8 cellular contexts compared by ENCODE assay signal in the genomic region with DNA sequence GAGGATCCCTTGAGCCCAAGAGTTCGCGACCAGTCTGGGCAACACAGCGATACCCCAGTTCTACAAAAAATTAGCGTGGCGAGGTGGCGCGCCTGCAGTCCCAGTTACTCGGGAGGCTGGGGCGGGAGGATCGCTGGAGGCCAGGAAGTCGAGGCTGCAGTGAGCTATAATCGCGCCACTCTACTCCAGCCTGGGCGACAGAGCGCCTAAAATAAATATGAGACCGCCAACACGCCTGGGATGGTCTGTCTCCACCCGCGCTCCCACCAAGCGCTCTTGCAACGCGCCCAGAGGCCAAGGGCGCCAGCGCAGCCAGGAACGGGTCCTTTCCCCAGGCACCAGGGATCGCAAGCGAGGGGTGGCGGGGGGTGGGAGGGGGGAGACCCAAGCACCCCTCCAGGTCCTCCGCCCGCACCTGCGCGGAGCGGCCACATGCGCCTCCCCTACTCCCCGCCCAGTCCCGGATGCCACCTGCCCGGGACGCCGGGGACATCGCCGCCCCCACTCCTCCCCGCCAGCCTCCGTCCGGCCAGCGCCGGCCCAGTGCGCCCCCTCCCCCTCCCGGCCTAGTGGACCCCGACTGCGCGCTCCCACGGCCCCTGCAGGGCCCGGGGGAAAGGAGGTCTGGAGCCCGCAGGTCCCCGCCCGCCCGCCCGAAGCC. TPM values are rescaled to one million over a fixed set of nuclear protein-coding genes. Genes with fewer than 3 reads are reported as not detected.
DNase-seq lines count a peak whose midpoint lies in the region; ATAC-seq and TF ChIP-seq lines count a peak whose summit lies in the region.

No MANE protein-coding gene starts in this region.

- no peak for TF ChIP-seq CTCF in RWPE2 (IDR thresholded peaks at IDR 0.05; ENCODE audit: poor library complexity, severe bottlenecking)
- TF ChIP-seq CTCF in cardiac fibroblast (IDR thresholded peaks at IDR 0.05; ENCODE audit: low read depth, low read length), result no peak
- no peak for TF ChIP-seq CTCF in lung (IDR thresholded peaks at IDR 0.05; ENCODE audit: control extremely low read depth, extremely low read depth)
- TF ChIP-seq CTCF in thoracic aorta (IDR thresholded peaks at IDR 0.05), result no peak

- no peaks in the 10 kb centered on the region for H3K27me3 ChIP-seq in RWPE2 (ENCODE audit: insufficient read depth, poor library complexity, severe bottlenecking)
- H3K27me3 ChIP-seq in lung (ENCODE audit: control insufficient read depth, insufficient read depth), result no peaks in the 10 kb centered on the region
- H3K27me3 ChIP-seq in thoracic aorta (replicated peaks; ENCODE audit: insufficient read depth), result no peaks in the 10 kb centered on the region

- H3K9me3 ChIP-seq in RWPE2 (ENCODE audit: severe bottlenecking) (no peaks in the 10 kb centered on the region), lung (ENCODE audit: control insufficient read depth in 2 of 2, insufficient read depth in 1 of 2, low read length in 1 of 2) (no peaks in the 10 kb centered on the region), thoracic aorta (no peaks in the 10 kb centered on the region)

- ATAC-seq in HG02885 (IDR thresholded peaks at IDR 0.05; ENCODE audit: poor library complexity, unreplicated experiment) (peak; percentile 62), RWPE2 (ENCODE audit: low read depth) (peak; percentile 58), lung (ENCODE audit: insufficient read depth, low FRiP score) (peak; percentile 63), thoracic aorta (ENCODE audit: insufficient number of reproducible peaks, low FRiP score, low read depth) (no peak)

- peak; percentile 57 to 60 for DNase-seq in NCI-H2081 (lab: John Stamatoyannopoulos, UW)
- DNase-seq in NCI-H2081 treated with DMSO at 0.1 percent for 48 hours (lab: John Stamatoyannopoulos, UW), result no peak
- no peak for DNase-seq in RWPE2 (ENCODE audit: low spot score)
- no peak for DNase-seq in cardiac fibroblast (ENCODE audit: low read depth in 2 of 2)
- DNase-seq in lung (ENCODE audit: low spot score), result peak; percentile 50
- DNase-seq in thoracic aorta (ENCODE audit: low spot score), result no peak
- DNase-seq in Ammon's horn (ENCODE audit: low spot score), result no peak

- H3K4me3 ChIP-seq in RWPE2 (ENCODE audit: severe bottlenecking) (peak overlapping the region; percentile 44), cardiac fibroblast (replicated peaks in 1 of 2; ENCODE audit: low read depth in 2 of 2, low read length in 2 of 2) (peak overlapping the region; percentile 59 to 60), lung (peak overlapping the region; percentile 39), thoracic aorta (peak overlapping the region; percentile 69)

- no peaks in the 10 kb centered on the region for H3K36me3 ChIP-seq in RWPE2 (ENCODE audit: low read depth)
- no peaks in the 10 kb centered on the region for H3K36me3 ChIP-seq in lung (ENCODE audit: control insufficient read depth in 2 of 2, insufficient read depth in 2 of 2, low read length in 2 of 2)
- no peaks in the 10 kb centered on the region for H3K36me3 ChIP-seq in thoracic aorta

- no peak overlapping the region for H3K27ac ChIP-seq in RWPE2 (ENCODE audit: poor library complexity, severe bottlenecking)
- H3K27ac ChIP-seq in lung (ENCODE audit: low read depth in 1 of 2, low read length in 1 of 2), result no peak overlapping the region
- no peak overlapping the region for H3K27ac ChIP-seq in thoracic aorta

- WGBS in lung, 2 donors, result 3 to 6% methylated on average over 41 to 58 of the region's 58 CpGs

- peaks cover under 1% of the 10 kb centered on the region for H3K4me1 ChIP-seq in RWPE2 (ENCODE audit: insufficient read depth, poor library complexity, severe bottlenecking)
- peaks cover 0 to 2% of the 10 kb centered on the region in 2 donors for H3K4me1 ChIP-seq in lung (ENCODE audit: control insufficient read depth in 2 of 2, insufficient read depth in 2 of 2, low read length in 2 of 2)
- H3K4me1 ChIP-seq in thoracic aorta (ENCODE audit: control insufficient read depth in 1 of 2, low read depth in 2 of 2), result peaks cover 0 to 10% of the 10 kb centered on the region in 2 donors

RNA-seq across cellular contexts. Expression of gene RHPN2, which starts 0.4 kb away (rescaled TPM):
- total RNA-seq in lung, result 10 to 100 TPM; 15.7 to 17.5 TPM
- polyA plus RNA-seq in lung, result 1 to 10 TPM; 4.0 to 7.3 TPM
- total RNA-seq in thoracic aorta, result 1 to 10 TPM in 1 of 2 donors, under 1 TPM in 1; 0.81 to 2.4 TPM

RNA-seq across cellular contexts. Expression of gene GPATCH1, which starts 16.7 kb away (rescaled TPM):
- total RNA-seq in lung, result 10 to 100 TPM in 1 of 2 donors, 1 to 10 TPM in 1; 7.0 to 12.3 TPM
- polyA plus RNA-seq in lung, result 1 to 10 TPM; 3.8 to 5.0 TPM
- 1 to 10 TPM; 6.5 to 6.6 TPM for total RNA-seq in thoracic aorta

Comparison
In these comparisons a context has a peak if more than half of its experiments do, and no peak if none do; other contexts are left out.
1. DNase-seq: peak in NCI-H2081 (2 of 2) and lung (single experiment); none in NCI-H2081 treated with DMSO at 0.1 percent for 48 hours (single experiment), RWPE2 (single experiment), cardiac fibroblast (0 of 2), thoracic aorta (single experiment) and Ammon's horn (single experiment).
2. RNA of gene RHPN2, which starts 0.4 kb away (total RNA-seq): 15.7 to 17.5 TPM in lung; 0.81 to 2.4 TPM in thoracic aorta; every median in the first group is over 4 times any median in the second.
3. Peak in every context shown above with its lines, with median percentiles within 50 percentile points of each other: H3K4me3 ChIP-seq.